15 cellular contexts compared by ENCODE assay signal in the genomic region with DNA sequence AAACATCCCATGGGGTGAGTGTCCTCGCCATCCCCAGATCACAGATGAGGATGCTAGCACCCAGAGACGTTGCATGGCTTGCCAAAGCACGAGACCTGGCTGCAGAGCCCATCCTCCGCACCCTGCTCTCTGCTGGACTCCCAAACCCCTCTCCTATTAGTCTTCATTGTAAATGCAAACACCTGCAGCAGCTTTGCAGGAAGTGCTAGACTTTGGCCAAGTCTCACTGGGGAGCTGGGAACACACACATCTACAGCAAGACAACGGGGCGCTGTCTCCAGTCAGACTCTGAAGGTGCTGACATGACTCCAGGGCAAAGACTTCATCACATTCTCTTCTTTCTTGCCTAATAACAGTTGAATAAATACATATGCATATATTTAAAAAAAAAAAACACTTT. TPM values are rescaled to one million over a fixed set of nuclear protein-coding genes. Genes with fewer than 3 reads are reported as not detected.
A peak's percentile ranks its signal among the peaks of the same experiment; 100 is the strongest.
DNase-seq lines count a peak whose midpoint lies in the region; ATAC-seq, FAIRE-seq and TF ChIP-seq lines count a peak whose summit lies in the region.
"Had no signal": no experiment of that assay in that cellular context is flagged by ENCODE, and none has a peak within 500 bp of the region (broad histone marks: within the 10 kb centered on the region; RNA-seq: fewer than 3 reads in every experiment).

No MANE protein-coding gene starts in this region.

- H4K20me1 ChIP-seq in OCI-LY7 (ENCODE audit: insufficient read depth, low read length) = peaks cover 12% of the 10 kb centered on the region; the same call in 1 of the 2 replicates

- no peak overlapping the region; the same call in 1 of the 2 replicates for H2AFZ ChIP-seq in OCI-LY7 (ENCODE audit: low read length)

- no peak for FAIRE-seq in D721Med (lab: Jason Lieb, UNC)
- FAIRE-seq: GM18507, keratinocyte had no signal

- H3K27ac Mint-ChIP-seq in effector memory CD8-positive, alpha-beta T cell = peak overlapping the region; percentile 65 to 90
- H3K27ac Mint-ChIP-seq in stimulated activated effector memory CD8-positive, alpha-beta T cell treated with anti-CD3 and anti-CD28 coated beads, Interleukin-12 subunit alpha, Interleukin-12 subunit beta, amount 100 ng/mL, for 72 hours = peak overlapping the region; percentile 88

- ATAC-seq in heart right ventricle (no peak), HG03039 (IDR thresholded peaks at IDR 0.05; ENCODE audit: unreplicated experiment) (no peak)
- no peak for ATAC-seq in effector memory CD8-positive, alpha-beta T cell (replicated peaks)
- no peak for ATAC-seq in stimulated activated effector memory CD8-positive, alpha-beta T cell treated with anti-CD3 and anti-CD28 coated beads, Interleukin-12 subunit alpha, Interleukin-12 subunit beta, amount 100 ng/mL, for 72 hours

- no TSS peak for BruUV-seq in OCI-LY7 (replicated peaks; lab: Mats Ljungman, UMichigan)

- DNase-seq in heart right ventricle (no peak), cardiac septum (ENCODE audit: low spot score) (no peak), OCI-LY7 (ENCODE audit: low spot score) (peak; percentile 77), DMS 273 treated with DMSO at 0.1 percent for 48 hours (lab: John Stamatoyannopoulos, UW) (no peak), D721Med (ENCODE audit: insufficient read length, low spot score) (no peak)
- no peak for DNase-seq in effector memory CD8-positive, alpha-beta T cell
- DNase-seq in stimulated activated effector memory CD8-positive, alpha-beta T cell treated with anti-CD3 and anti-CD28 coated beads, Interleukin-12 subunit alpha, Interleukin-12 subunit beta, amount 100 ng/mL, for 72 hours (ENCODE audit: low spot score in 2 of 2) = no peak
- DNase-seq: activated CD4-positive, alpha-beta T cell treated with anti-CD3 and anti-CD28 coated beads for 1 hour; BE2C; central memory CD4-positive, alpha-beta T cell; GDM1 had no signal

- POLR2A ChIA-PET in OCI-LY7 (lab: Charles Lee) = interaction anchor here (3.3 to 11.3 kb wide), 5 partner anchors 12 to 42 kb away, joined by 16 to 127 read pairs (median 47); no protein-coding TSS in a partner anchor

- H3K4me3 ChIP-seq in heart right ventricle = no peak overlapping the region
- peak overlapping the region; percentile 82 for H3K4me3 ChIP-seq in OCI-LY7 (ENCODE audit: low read depth, low read length, poor library complexity, severe bottlenecking)
- H3K4me3 ChIP-seq: vagina had no signal

- H3K27ac ChIP-seq in heart right ventricle (peak overlapping the region in 8 of 10 donors; percentile 0 to 83 (median 27)), OCI-LY7 (ENCODE audit: low read depth, low read length, poor library complexity, severe bottlenecking) (peak overlapping the region; percentile 90)
- H3K27ac ChIP-seq: vagina had no signal

- H3K9me3 Mint-ChIP-seq in effector memory CD8-positive, alpha-beta T cell = no peaks in the 10 kb centered on the region
- H3K9me3 Mint-ChIP-seq in stimulated activated effector memory CD8-positive, alpha-beta T cell treated with anti-CD3 and anti-CD28 coated beads, Interleukin-12 subunit alpha, Interleukin-12 subunit beta, amount 100 ng/mL, for 72 hours = no peaks in the 10 kb centered on the region

- H3K9me3 ChIP-seq in heart right ventricle = no peaks in the 10 kb centered on the region
- H3K9me3 ChIP-seq in OCI-LY7 (ENCODE audit: low read length) = no peaks in the 10 kb centered on the region
- H3K9me3 ChIP-seq: BE2C, vagina had no signal

- peaks cover 94% of the 10 kb centered on the region for H3K79me2 ChIP-seq in OCI-LY7 (ENCODE audit: insufficient read depth, low read depth, low read length)

- no peaks in the 10 kb centered on the region for H3K9me2 ChIP-seq in OCI-LY7 (ENCODE audit: insufficient read depth, low read length)

- H3K27me3 Mint-ChIP-seq in effector memory CD8-positive, alpha-beta T cell = no peaks in the 10 kb centered on the region

- H3K4me1 Mint-ChIP-seq in effector memory CD8-positive, alpha-beta T cell (ENCODE audit: low read depth in 2 of 2) = peaks cover 72 to 82% of the 10 kb centered on the region in 2 donors
- H3K4me1 Mint-ChIP-seq in stimulated activated effector memory CD8-positive, alpha-beta T cell treated with anti-CD3 and anti-CD28 coated beads, Interleukin-12 subunit alpha, Interleukin-12 subunit beta, amount 100 ng/mL, for 72 hours = peaks cover 90% of the 10 kb centered on the region

- WGBS in heart right ventricle, 2 donors = 63 to 68% methylated on average over 6 of the region's 6 CpGs

- H3K36me3 ChIP-seq in heart right ventricle = peaks cover 0 to 4% (median 0%) of the 10 kb centered on the region in 9 donors
- no peaks in the 10 kb centered on the region for H3K36me3 ChIP-seq in OCI-LY7 (ENCODE audit: insufficient read depth, low read length)
- H3K36me3 ChIP-seq: BE2C, vagina had no signal

- CTCF ChIA-PET in OCI-LY7 (lab: Charles Lee; ENCODE audit: unreplicated experiment) = interaction anchor here (1.0 to 1.2 kb wide), 2 partner anchors 16 to 29 kb away, joined by 3 read pairs; no protein-coding TSS in a partner anchor

- H3K4me1 ChIP-seq in heart right ventricle = peaks cover 19 to 100% (median 72%) of the 10 kb centered on the region in 9 donors
- peaks cover 88% of the 10 kb centered on the region for H3K4me1 ChIP-seq in OCI-LY7 (ENCODE audit: insufficient read depth, low read length, poor library complexity, severe bottlenecking)

- H3K36me3 Mint-ChIP-seq in effector memory CD8-positive, alpha-beta T cell (ENCODE audit: insufficient read depth) = peaks cover 57% of the 10 kb centered on the region
- peaks cover 83% of the 10 kb centered on the region for H3K36me3 Mint-ChIP-seq in stimulated activated effector memory CD8-positive, alpha-beta T cell treated with anti-CD3 and anti-CD28 coated beads, Interleukin-12 subunit alpha, Interleukin-12 subunit beta, amount 100 ng/mL, for 72 hours

- intact Hi-C loops in heart right ventricle (cut with DNase I) (loop anchor here in 1 of 10 donors (5.0 kb wide), 1 partner anchor 39 kb away; no protein-coding TSS in a partner anchor), cardiac septum (cut with DNase I) (loop anchor here (5.0 kb wide), 1 partner anchor 44 kb away; the partner anchor contains the start of gene CYTH1), OCI-LY7 (cut with micrococcal nuclease; ENCODE audit: unreplicated experiment) (loop anchor here (2.0 to 10.0 kb wide), 3 partner anchors 21 to 1273 kb away; no protein-coding TSS in a partner anchor)

- no peaks in the 10 kb centered on the region for H3K27me3 ChIP-seq in heart right ventricle
- H3K27me3 ChIP-seq: BE2C, vagina had no signal

- TF ChIP-seq CTCF in heart right ventricle (IDR thresholded peaks at IDR 0.05) (no peak), OCI-LY7 (conservative IDR thresholded peaks at IDR 0.05; ENCODE audit: low read length) (peak; percentile 45; the same call in 1 of the 2 replicates), D721Med (IDR thresholded peaks at IDR 0.05; ENCODE audit: insufficient read depth, missing control alignments) (no peak)

- H3K4me3 Mint-ChIP-seq in effector memory CD8-positive, alpha-beta T cell = peak overlapping the region; percentile 60 to 88
- H3K4me3 Mint-ChIP-seq in stimulated activated effector memory CD8-positive, alpha-beta T cell treated with anti-CD3 and anti-CD28 coated beads, Interleukin-12 subunit alpha, Interleukin-12 subunit beta, amount 100 ng/mL, for 72 hours = peak overlapping the region; percentile 82

- peak overlapping the region; percentile 93 for H3K4me2 ChIP-seq in OCI-LY7 (ENCODE audit: low read length)

RNA-seq across cellular contexts. Expression of gene CYTH1, which starts 43.8 kb away (rescaled TPM):
- 10 to 100 TPM; 23.5 to 46.9 (median 34.8) TPM for total RNA-seq in heart right ventricle
- polyA plus RNA-seq in heart right ventricle = 10 to 100 TPM; 22.3 to 31.5 TPM
- total RNA-seq in cardiac septum = 29.4 TPM
- 73.0 and 88.1 TPM in 2 replicates for total RNA-seq in OCI-LY7 (2014; rRNA removed; shearing (Covaris generic))
- 148 and 156 TPM in 2 replicates for total RNA-seq in OCI-LY7 (2022)
